ENCODE assay signal across 1 cellular context in genomic region chr4:128387600-128388351, GRCh38.
TF ChIP-seq lines count a peak whose summit lies in the region.

No MANE protein-coding gene starts in this region.

TF ChIP-seq in HEK293, 187 proteins besides CTCF, POLR2A, EP300 and RAD21 (continued from another document):
- TF ChIP-seq, protein P1, sequence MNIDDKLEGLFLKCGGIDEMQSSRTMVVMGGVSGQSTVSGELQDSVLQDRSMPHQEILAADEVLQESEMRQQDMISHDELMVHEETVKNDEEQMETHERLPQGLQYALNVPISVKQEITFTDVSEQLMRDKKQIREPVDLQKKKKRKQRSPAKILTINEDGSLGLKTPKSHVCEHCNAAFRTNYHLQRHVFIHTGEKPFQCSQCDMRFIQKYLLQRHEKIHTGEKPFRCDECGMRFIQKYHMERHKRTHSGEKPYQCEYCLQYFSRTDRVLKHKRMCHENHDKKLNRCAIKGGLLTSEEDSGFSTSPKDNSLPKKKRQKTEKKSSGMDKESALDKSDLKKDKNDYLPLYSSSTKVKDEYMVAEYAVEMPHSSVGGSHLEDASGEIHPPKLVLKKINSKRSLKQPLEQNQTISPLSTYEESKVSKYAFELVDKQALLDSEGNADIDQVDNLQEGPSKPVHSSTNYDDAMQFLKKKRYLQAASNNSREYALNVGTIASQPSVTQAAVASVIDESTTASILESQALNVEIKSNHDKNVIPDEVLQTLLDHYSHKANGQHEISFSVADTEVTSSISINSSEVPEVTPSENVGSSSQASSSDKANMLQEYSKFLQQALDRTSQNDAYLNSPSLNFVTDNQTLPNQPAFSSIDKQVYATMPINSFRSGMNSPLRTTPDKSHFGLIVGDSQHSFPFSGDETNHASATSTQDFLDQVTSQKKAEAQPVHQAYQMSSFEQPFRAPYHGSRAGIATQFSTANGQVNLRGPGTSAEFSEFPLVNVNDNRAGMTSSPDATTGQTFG (tag by site-specific recombination; IDR thresholded peaks at IDR 0.05; ENCODE audit: borderline replicate concordance): no peak
- no peak for TF ChIP-seq ZNF302 (tag by site-specific recombination; IDR thresholded peaks at IDR 0.05; ENCODE audit: low read depth)
